In the genomic region with DNA sequence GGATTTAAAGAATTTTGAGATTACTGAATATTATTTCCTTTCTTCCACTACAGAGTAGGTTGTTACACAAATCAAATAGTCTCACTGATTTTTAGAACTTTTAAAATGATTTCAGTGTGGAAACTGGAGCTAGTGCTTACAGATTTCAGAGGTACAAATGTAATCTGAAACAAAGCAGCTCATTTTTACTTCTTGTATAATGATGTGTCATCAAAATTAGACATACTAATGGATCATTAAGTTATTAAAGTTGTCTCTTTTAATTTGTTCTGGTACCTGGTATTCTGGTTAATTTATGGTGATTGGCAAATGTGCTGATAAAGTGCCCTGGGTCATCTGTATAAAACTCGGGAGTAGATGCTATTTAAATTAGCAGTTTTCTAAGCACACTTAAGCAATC, we compare ENCODE assay signal across 31 cellular contexts.
"Had no signal": no experiment of that assay in that cellular context is flagged by ENCODE, and none has a peak within 500 bp of the region (broad histone marks: within the 10 kb centered on the region; RNA-seq: fewer than 3 reads in every experiment).

No MANE protein-coding gene starts in this region.

- H3K36me3 Mint-ChIP-seq: natural killer cell; neural progenitor cell; stimulated activated memory B cell treated with anti-CD40 and anti-IgM and Interleukin-4, amounts not matched to agents 10 μg/mL and 1 μg/mL and 100 μg/mL, for 72 hours; type B pancreatic cell had no signal

- H3K79me2 ChIP-seq: parathyroid adenoma had no signal

- H3K27ac ChIP-seq: neural progenitor cell, ovary, parathyroid adenoma, psoas muscle, skin epidermis, spleen, suprapubic skin, testis, tibial artery, transverse colon, upper lobe of right lung, uterus had no signal

- H3K9ac ChIP-seq: neural progenitor cell, parathyroid adenoma had no signal

- H3K27ac Mint-ChIP-seq: natural killer cell; nephron; neural progenitor cell; progenitor cell of endocrine pancreas; stimulated activated memory B cell treated with anti-CD40 and anti-IgM and Interleukin-4, amounts not matched to agents 10 μg/mL and 1 μg/mL and 100 μg/mL, for 72 hours; stimulated activated naive CD8-positive, alpha-beta T cell treated with anti-CD3 and anti-CD28 coated beads, Interleukin-15, amount 100 ng/mL, for 72 hours; type B pancreatic cell had no signal

- H2AFZ ChIP-seq: neural progenitor cell, parathyroid adenoma had no signal

- H3K9me3 Mint-ChIP-seq: stimulated activated memory B cell treated with anti-CD40 and anti-IgM and Interleukin-4, amounts not matched to agents 10 μg/mL and 1 μg/mL and 100 μg/mL, for 72 hours; stimulated activated naive CD8-positive, alpha-beta T cell treated with anti-CD3 and anti-CD28 coated beads, Interleukin-15, amount 100 ng/mL, for 72 hours; type B pancreatic cell had no signal

- DNase-seq: natural killer cell; occipital lobe; ovary; posterior cingulate gyrus; psoas muscle; right cardiac atrium; spleen; stimulated activated CD4-positive, alpha-beta T cell treated with anti-CD3 and anti-CD28 coated beads, Interleukin-12 subunit alpha, Interleukin-12 subunit beta, amount 100 ng/mL, for 4 hours; stimulated activated CD4-positive, alpha-beta T cell treated with anti-CD3 and anti-CD28 coated beads, Interleukin-1b, Interleukin-23, amount 100 ng/mL, for 48 hours; stimulated activated CD4-positive, alpha-beta T cell treated with anti-CD3 and anti-CD28 coated beads, Interleukin-4, amount 100 ng/mL, for 1 hour; stimulated activated CD4-positive, alpha-beta T cell treated with anti-CD3 and anti-CD28 coated beads, Interleukin-4, amount 100 ng/mL, for 4 hours; stimulated activated CD8-positive, alpha-beta memory T cell treated with anti-CD3 and anti-CD28 coated beads, Interleukin-4, amount 100 ng/mL, for 48 hours; stimulated activated naive CD4-positive, alpha-beta T cell; stimulated activated naive CD8-positive, alpha-beta T cell treated with anti-CD3 and anti-CD28 coated beads, Interleukin-15, amount 100 ng/mL, for 72 hours; stimulated activated naive CD8-positive, alpha-beta T cell treated with anti-CD3 and anti-CD28 coated beads, Interleukin-15, Interleukin-2, amounts not matched to agents 100 U/mL and 50 U/mL, for 24 hours; substantia nigra; testis; tibial artery; transverse colon; upper lobe of right lung; uterus had no signal

- H3K4me2 ChIP-seq: neural progenitor cell, smooth muscle cell had no signal

- H3K9me3 ChIP-seq: ovary, psoas muscle, spleen, suprapubic skin, testis, tibial artery, transverse colon, upper lobe of right lung, uterus had no signal

- H3K27me3 Mint-ChIP-seq: progenitor cell of endocrine pancreas; stimulated activated memory B cell treated with anti-CD40 and anti-IgM and Interleukin-4, amounts not matched to agents 10 μg/mL and 1 μg/mL and 100 μg/mL, for 72 hours; stimulated activated naive CD8-positive, alpha-beta T cell treated with anti-CD3 and anti-CD28 coated beads, Interleukin-15, amount 100 ng/mL, for 72 hours; type B pancreatic cell had no signal

- H3K27me3 ChIP-seq: neural progenitor cell, ovary, spleen, suprapubic skin, testis, tibial artery, transverse colon, upper lobe of right lung, uterus had no signal

- H3K4me1 Mint-ChIP-seq: natural killer cell; nephron; stimulated activated memory B cell treated with anti-CD40 and anti-IgM and Interleukin-4, amounts not matched to agents 10 μg/mL and 1 μg/mL and 100 μg/mL, for 72 hours; stimulated activated naive CD8-positive, alpha-beta T cell treated with anti-CD3 and anti-CD28 coated beads, Interleukin-15, amount 100 ng/mL, for 72 hours had no signal

- H3K4me3 Mint-ChIP-seq: natural killer cell; nephron; neural progenitor cell; stimulated activated memory B cell treated with anti-CD40 and anti-IgM and Interleukin-4, amounts not matched to agents 10 μg/mL and 1 μg/mL and 100 μg/mL, for 72 hours; stimulated activated naive CD8-positive, alpha-beta T cell treated with anti-CD3 and anti-CD28 coated beads, Interleukin-15, amount 100 ng/mL, for 72 hours; type B pancreatic cell had no signal

- H3K4me3 ChIP-seq: neural progenitor cell, ovary, psoas muscle, skin epidermis, smooth muscle cell, spleen, suprapubic skin, testis, tibial artery, transverse colon, upper lobe of right lung, uterus had no signal

- ATAC-seq: natural killer cell; psoas muscle; right cardiac atrium; sciatic nerve; stimulated activated memory B cell treated with anti-CD40 and anti-IgM and Interleukin-4, amounts not matched to agents 10 μg/mL and 1 μg/mL and 100 μg/mL, for 72 hours; stimulated activated naive CD8-positive, alpha-beta T cell treated with anti-CD3 and anti-CD28 coated beads, Interleukin-15, amount 100 ng/mL, for 72 hours; stimulated activated naive CD8-positive, alpha-beta T cell treated with anti-CD3 and anti-CD28 coated beads, Interleukin-15, Interleukin-2, amounts not matched to agents 100 U/mL and 50 U/mL, for 24 hours; upper lobe of right lung had no signal

- H3K36me3 ChIP-seq: neural progenitor cell, ovary, spleen, suprapubic skin, tibial artery, transverse colon, upper lobe of right lung, uterus had no signal

- H3K4me1 ChIP-seq: neural progenitor cell, parathyroid adenoma, psoas muscle, spleen, suprapubic skin, testis, tibial artery, transverse colon, upper lobe of right lung, uterus had no signal
